In genomic region chr5:39606592-39606990, GRCh38 we compare ENCODE assay signal across 25 cellular contexts.
"Had no signal": no experiment of that assay in that cellular context is flagged by ENCODE, and none has a peak within 500 bp of the region (broad histone marks: within the 10 kb centered on the region; RNA-seq: fewer than 3 reads in every experiment).

No MANE protein-coding gene starts in this region.

- H3K36me3 Mint-ChIP-seq: activated naive CD4-positive, alpha-beta T cell treated with anti-CD3 and anti-CD28 coated beads, Interleukin-2, amount 50 U/mL, for 24 hours; activated naive CD8-positive, alpha-beta T cell treated with anti-CD3 and anti-CD28 coated beads, Interleukin-2, amount 10 ng/mL, durations not matched to agents 7 days and 5 days had no signal

- H3K9me3 ChIP-seq: ascending aorta, breast epithelium, MG63 had no signal

- DNase-seq: activated CD4-positive, alpha-beta T cell treated with anti-CD3 and anti-CD28 coated beads, Interleukin-2, amount 10 ng/mL, durations not matched to agents 24 days and 14 days; activated CD4-positive, alpha-beta T cell treated with anti-CD3 and anti-CD28 coated beads, Interleukin-2, amount 50 U/mL, for 4 hours; activated CD8-positive, alpha-beta T cell treated with anti-CD3 and anti-CD28 coated beads for 36 hours; activated effector memory CD4-positive, alpha-beta T cell treated with anti-CD3 and anti-CD28 coated beads, Interleukin-2, amount 50 U/mL, for 16 hours; activated naive CD4-positive, alpha-beta T cell treated with Interleukin-2 at 50 U/mL for 16 hours; activated naive CD8-positive, alpha-beta T cell treated with anti-CD3 and anti-CD28 coated beads, Interleukin-2, amount 10 ng/mL, durations not matched to agents 7 days and 5 days; activated T-cell treated with anti-CD3 and anti-CD28 coated beads, Interleukin-2, amount 50 U/mL, for 1 hour; activated T-cell treated with anti-CD3 and anti-CD28 coated beads, Interleukin-2, amount 50 U/mL, for 72 hours; amygdala; Kasumi-1; MG63; NCI-H1048; NCI-H1105 treated with DMSO at 0.1 percent for 48 hours; NCI-H1436; NCI-H1694; NCI-H510A; NCI-H526; NK-92 treated with Interleukin-12 subunit alpha and Interleukin-12 subunit beta, amount 100 ng/mL, for 24 hours; Right ventricle myocardium superior; T1000 had no signal

- H3K27ac Mint-ChIP-seq: activated CD4-positive, alpha-beta T cell treated with anti-CD3 and anti-CD28 coated beads, Interleukin-2, amount 10 ng/mL, durations not matched to agents 24 days and 14 days; activated CD8-positive, alpha-beta T cell treated with anti-CD3 and anti-CD28 coated beads for 36 hours; activated naive CD4-positive, alpha-beta T cell treated with anti-CD3 and anti-CD28 coated beads, Interleukin-2, amount 50 U/mL, for 24 hours; activated naive CD8-positive, alpha-beta T cell treated with anti-CD3 and anti-CD28 coated beads, Interleukin-2, amount 10 ng/mL, durations not matched to agents 7 days and 5 days; activated T-cell treated with anti-CD3 and anti-CD28 coated beads, Interleukin-2, amount 50 U/mL, for 72 hours; activated T-helper 17 cell treated with anti-CD3 and anti-CD28 coated beads, Interleukin-2, amount 50 U/mL, for 72 hours had no signal

- H3K4me3 ChIP-seq: ascending aorta, breast epithelium, MG63, SK-N-MC had no signal

- H3K36me3 ChIP-seq: ascending aorta, breast epithelium, MG63 had no signal

- H3K27me3 ChIP-seq: ascending aorta, breast epithelium, MG63 had no signal

- H3K9me3 Mint-ChIP-seq: activated CD4-positive, alpha-beta T cell treated with anti-CD3 and anti-CD28 coated beads, Interleukin-2, amount 10 ng/mL, durations not matched to agents 24 days and 14 days; activated CD8-positive, alpha-beta T cell treated with anti-CD3 and anti-CD28 coated beads for 36 hours; activated naive CD4-positive, alpha-beta T cell treated with anti-CD3 and anti-CD28 coated beads, Interleukin-2, amount 50 U/mL, for 24 hours; activated naive CD8-positive, alpha-beta T cell treated with anti-CD3 and anti-CD28 coated beads, Interleukin-2, amount 10 ng/mL, durations not matched to agents 7 days and 5 days; activated T-helper 17 cell treated with anti-CD3 and anti-CD28 coated beads, Interleukin-2, amount 50 U/mL, for 72 hours had no signal

- H3K4me1 Mint-ChIP-seq: activated CD4-positive, alpha-beta T cell treated with anti-CD3 and anti-CD28 coated beads, Interleukin-2, amount 10 ng/mL, durations not matched to agents 24 days and 14 days; activated naive CD4-positive, alpha-beta T cell treated with anti-CD3 and anti-CD28 coated beads, Interleukin-2, amount 50 U/mL, for 24 hours; activated naive CD8-positive, alpha-beta T cell treated with anti-CD3 and anti-CD28 coated beads, Interleukin-2, amount 10 ng/mL, durations not matched to agents 7 days and 5 days; activated T-helper 17 cell treated with anti-CD3 and anti-CD28 coated beads, Interleukin-2, amount 50 U/mL, for 72 hours had no signal

- H3K4me3 Mint-ChIP-seq: activated CD4-positive, alpha-beta T cell treated with anti-CD3 and anti-CD28 coated beads, Interleukin-2, amount 10 ng/mL, durations not matched to agents 24 days and 14 days; activated CD8-positive, alpha-beta T cell treated with anti-CD3 and anti-CD28 coated beads for 36 hours; activated naive CD4-positive, alpha-beta T cell treated with anti-CD3 and anti-CD28 coated beads, Interleukin-2, amount 50 U/mL, for 24 hours; activated naive CD8-positive, alpha-beta T cell treated with anti-CD3 and anti-CD28 coated beads, Interleukin-2, amount 10 ng/mL, durations not matched to agents 7 days and 5 days; activated T-cell treated with anti-CD3 and anti-CD28 coated beads, Interleukin-2, amount 50 U/mL, for 72 hours; activated T-helper 17 cell treated with anti-CD3 and anti-CD28 coated beads, Interleukin-2, amount 50 U/mL, for 72 hours had no signal

- H3K27ac ChIP-seq: ascending aorta, breast epithelium had no signal

- H3K4me1 ChIP-seq: ascending aorta, breast epithelium had no signal
